ENCODE assay signal across 20 cellular contexts in genomic region chr6:34157236-34157830, GRCh38. TPM values are rescaled to one million over a fixed set of nuclear protein-coding genes. Genes with fewer than 3 reads are reported as not detected.
DNase-seq lines count a peak whose midpoint lies in the region; ATAC-seq and TF ChIP-seq lines count a peak whose summit lies in the region.
"Had no signal": no experiment of that assay in that cellular context is flagged by ENCODE, and none has a peak within 500 bp of the region (broad histone marks: within the 10 kb centered on the region; RNA-seq: fewer than 3 reads in every experiment).

No MANE protein-coding gene starts in this region.

- peaks cover 14% of the 10 kb centered on the region for H3K9me3 Mint-ChIP-seq in WTC11

- H3K27ac Mint-ChIP-seq in WTC11 = no peak overlapping the region
- H3K27ac Mint-ChIP-seq: H9 had no signal

- peaks cover 16% of the 10 kb centered on the region for H3K4me1 Mint-ChIP-seq in WTC11

- ATAC-seq in WTC11 = no peak
- ATAC-seq in upper lobe of right lung = no peak

- DNase-seq in cardiac septum (ENCODE audit: low spot score) (peak; percentile 63), right atrium auricular region (ENCODE audit: low spot score) (no peak), WTC11 (ENCODE audit: low spot score) (peak; percentile 7), mesenteric fat pad (ENCODE audit: low spot score) (peak; percentile 65), upper lobe of right lung (peak; percentile 39), NCI-H345 (lab: John Stamatoyannopoulos, UW) (no peak), NCI-H1092 treated with DMSO at 0.1 percent for 48 hours (lab: John Stamatoyannopoulos, UW) (no peak)
- DNase-seq in stimulated activated CD4-positive, alpha-beta T cell treated with anti-CD3 and anti-CD28 coated beads, Interleukin-4, amount 100 ng/mL, for 24 hours = no peak
- DNase-seq: ACHN; AML-193; DMS79 treated with DMSO at 0.1 percent for 48 hours; H9; KBM-7; NCI-H2029; NCI-H446; NCI-H69; NK-92 treated with Interleukin-12 subunit alpha and Interleukin-12 subunit beta, amount 100 ng/mL, for 24 hours; Right ventricle myocardium superior had no signal

- peaks cover 0 to 5% of the 10 kb centered on the region in 2 donors for H3K27me3 ChIP-seq in right atrium auricular region
- peaks cover 34% of the 10 kb centered on the region for H3K27me3 ChIP-seq in upper lobe of right lung
- H3K27me3 ChIP-seq: Peyer's patch had no signal

- H3K27me3 Mint-ChIP-seq in WTC11 (ENCODE audit: low read depth) = peaks cover 44% of the 10 kb centered on the region

- H3K9me3 ChIP-seq in right atrium auricular region (peaks cover 0 to 20% of the 10 kb centered on the region in 2 donors), upper lobe of right lung (peaks cover 12% of the 10 kb centered on the region)

- H3K4me3 Mint-ChIP-seq in WTC11 = no peak overlapping the region
- H3K4me3 Mint-ChIP-seq: H9 had no signal

- CTCF ChIA-PET in WTC11 (lab: Charles Lee) = interaction anchor here (0.9 to 8.8 kb wide), 6 partner anchors 15 to 386 kb away, joined by 3 to 187 read pairs (median 4); no protein-coding TSS in a partner anchor

- no peaks in the 10 kb centered on the region for H3K36me3 ChIP-seq in right atrium auricular region
- H3K36me3 ChIP-seq in upper lobe of right lung = no peaks in the 10 kb centered on the region
- H3K36me3 ChIP-seq: Peyer's patch had no signal

- H3K36me3 Mint-ChIP-seq in WTC11 = peaks cover 8% of the 10 kb centered on the region

- POLR2A ChIA-PET in WTC11 (lab: Charles Lee) = no interaction called here

- H3K4me1 ChIP-seq in right atrium auricular region (peaks cover 0 to 9% of the 10 kb centered on the region in 2 donors), upper lobe of right lung (peaks cover 7% of the 10 kb centered on the region)

- H3K27ac ChIP-seq in right atrium auricular region (no peak overlapping the region), upper lobe of right lung (no peak overlapping the region)
- H3K27ac ChIP-seq: C4-2B, Peyer's patch had no signal

- intact Hi-C loops in cardiac septum (cut with DNase I) = loop anchor here (5.0 kb wide), 1 partner anchor 570 kb away; no protein-coding TSS in a partner anchor
- intact Hi-C loops in upper lobe of right lung (cut with DNase I) = loop anchor here (10.0 kb wide), 1 partner anchor 383 kb away; no protein-coding TSS in a partner anchor

- TF ChIP-seq CTCF in right atrium auricular region (IDR thresholded peaks at IDR 0.05) (no peak), WTC11 (IDR thresholded peaks at IDR 0.05) (no peak), upper lobe of right lung (IDR thresholded peaks at IDR 0.05) (no peak)

- no peak overlapping the region for H3K4me3 ChIP-seq in right atrium auricular region
- H3K4me3 ChIP-seq in upper lobe of right lung = no peak overlapping the region
- H3K4me3 ChIP-seq: Peyer's patch had no signal

TF ChIP-seq in WTC11, 78 proteins besides CTCF, POLR2A, EP300 and RAD21:
- TF ChIP-seq TEAD4 (CRISPR knock-in tag; IDR thresholded peaks at IDR 0.05) (no peak), IRF2 (CRISPR knock-in tag; IDR thresholded peaks at IDR 0.05; ENCODE audit: borderline replicate concordance, low read depth) (no peak)

RNA-seq across cellular contexts. Expression of gene GRM4, which starts 11.4 kb away (rescaled TPM):
- total RNA-seq in cardiac septum = not detected
- total RNA-seq in right atrium auricular region = not detected
- total RNA-seq in WTC11 (2021) = 32.2 to 34.5 TPM (median 32.2 TPM) in 3 replicates
- total RNA-seq in mesenteric fat pad = not detected
- total RNA-seq in upper lobe of right lung = 0.29 TPM
- total RNA-seq: Peyer's patch, Right ventricle myocardium superior had no signal

Comparison
In these comparisons a context has a peak if more than half of its experiments do, and no peak if none do; other contexts are left out.
1. DNase-seq: peak in cardiac septum (single experiment), WTC11 (single experiment), mesenteric fat pad (single experiment) and upper lobe of right lung (single experiment); none in right atrium auricular region (single experiment), NCI-H345 (single experiment), NCI-H1092 treated with DMSO at 0.1 percent for 48 hours (single experiment) and stimulated activated CD4-positive, alpha-beta T cell treated with anti-CD3 and anti-CD28 coated beads, Interleukin-4, amount 100 ng/mL, for 24 hours (single experiment).
2. RNA of gene GRM4, which starts 11.4 kb away (total RNA-seq): 32.2 to 34.5 TPM in WTC11; 0.29 TPM in upper lobe of right lung (single experiment), not detected in mesenteric fat pad (single experiment), not detected in cardiac septum (single experiment) and not detected in right atrium auricular region; every median in the first group is over 10 times any median in the second.